7 cellular contexts compared by ENCODE assay signal in the genomic region with DNA sequence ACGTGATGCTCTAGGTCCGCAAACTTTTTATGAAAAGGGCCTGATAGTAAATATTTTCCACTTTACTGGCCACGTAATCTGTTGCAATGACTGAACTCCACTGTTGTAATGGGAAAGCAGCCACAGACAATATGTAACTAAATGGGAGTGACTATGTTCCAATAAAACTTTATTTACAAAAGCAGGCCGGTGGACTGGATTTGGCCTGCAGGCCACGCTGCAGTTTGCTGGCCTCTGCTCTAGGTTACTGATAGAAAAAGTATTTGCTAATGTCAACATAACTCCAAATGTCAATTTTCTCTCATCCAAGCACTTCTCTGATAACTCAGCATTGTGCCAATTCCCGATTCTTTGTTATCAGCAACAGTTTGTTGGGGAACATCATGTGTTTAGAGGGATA.
A peak's percentile ranks its signal among the peaks of the same experiment; 100 is the strongest.
DNase-seq lines count a peak whose midpoint lies in the region; ATAC-seq, FAIRE-seq and TF ChIP-seq lines count a peak whose summit lies in the region.
"Not testable (repeated sequence)": the region's sequence is repeated elsewhere in the genome, so short reads cannot be mapped to it uniquely, and the experiment has no call there.

No MANE protein-coding gene starts in this region.

- 61% methylated on average over 6 of the region's 6 CpGs for WGBS in K562 (ENCODE audit: insufficient coverage, low coverage, missing lambda C conversion rate)
- WGBS in heart right ventricle, 2 donors: 58 to 71% methylated on average over 6 of the region's 6 CpGs
- 41% methylated on average over 6 of the region's 6 CpGs for WGBS in right lobe of liver (ENCODE audit: insufficient coverage, low coverage, low lambda C conversion rate, missing lambda C conversion rate)
- WGBS in prostate gland: 55% methylated on average over 6 of the region's 6 CpGs
- WGBS in transverse colon (ENCODE audit: low coverage in 1 of 2), 2 donors: 62 to 100% methylated on average over 3 to 6 of the region's 6 CpGs

- peak overlapping the region; percentile 49; the same call in 1 of the 3 replicates for H3K27ac ChIP-seq in K562 (ENCODE audit: extremely low read depth, low read depth, low read length)
- peak overlapping the region in 6 of 10 donors; percentile 3 to 85 (median 38) for H3K27ac ChIP-seq in heart right ventricle
- peak overlapping the region; percentile 4 to 64 (median 31) for H3K27ac ChIP-seq in right lobe of liver
- peak overlapping the region; percentile 37 to 47 for H3K27ac ChIP-seq in prostate gland
- peak overlapping the region; percentile 10 to 85 (median 21) for H3K27ac ChIP-seq in transverse colon

- not testable (repeated sequence) for H3K4me3 ChIP-seq in MG63, K562, heart right ventricle, right lobe of liver, prostate gland, transverse colon

- FAIRE-seq in H54 (lab: Jason Lieb, UNC): peak; percentile 20
- FAIRE-seq in K562 (lab: Jason Lieb, UNC): peak; percentile 35

- peak; percentile 38 to 67 for TF ChIP-seq RAD21 in K562 (CRISPR knock-in tag; conservative IDR thresholded peaks at IDR 0.05 in 1 of 2, IDR thresholded peaks at IDR 0.05 in 1 of 2)

- intact Hi-C loops in K562 (cut with micrococcal nuclease): loop anchor here (2.0 to 10.0 kb wide), 2 partner anchors 62 to 96 kb away; no protein-coding TSS in a partner anchor
- intact Hi-C loops in heart right ventricle (cut with DNase I): loop anchor here in 7 of 10 donors (5.0 to 10.0 kb wide), 2 partner anchors 58 to 86 kb away; no protein-coding TSS in a partner anchor
- intact Hi-C loops in right lobe of liver (cut with DNase I); transverse colon (cut with DNase I; ENCODE audit: low total_unique reads): not testable (repeated sequence)
- intact Hi-C loops in prostate gland (cut with DNase I): loop anchor here (5.0 kb wide), 1 partner anchor 68 kb away; no protein-coding TSS in a partner anchor

- not testable (repeated sequence) for H3K9ac ChIP-seq in K562 (ENCODE audit: insufficient read depth in 1 of 2, low read depth in 2 of 2, low read length in 2 of 2)

- not testable (repeated sequence) for H3K4me1 ChIP-seq in K562 (replicated peaks in 1 of 2; ENCODE audit: control insufficient read depth in 2 of 2, insufficient read depth in 2 of 2, low read length in 2 of 2); right lobe of liver; prostate gland (replicated peaks); transverse colon
- H3K4me1 ChIP-seq in heart right ventricle: peaks cover 0 to 41% (median 21%) of the 10 kb centered on the region in 9 donors

- peak in 1 of 3 experiments; percentile 42; a peak in 3 of 6 replicates for TF ChIP-seq CTCF in K562 (IDR thresholded peaks at IDR 0.05 in 2 of 3, conservative IDR thresholded peaks at IDR 0.05 in 1 of 3; ENCODE audit: insufficient read depth in 2 of 3, low read depth in 1 of 3, low read length in 3 of 3)
- peak in 1 of 9 donors; percentile 26 for TF ChIP-seq CTCF in heart right ventricle (IDR thresholded peaks at IDR 0.05)
- TF ChIP-seq CTCF in right lobe of liver (IDR thresholded peaks at IDR 0.05): peak in 3 of 4 donors; percentile 13 to 33 (median 20)
- not testable (repeated sequence) for TF ChIP-seq CTCF in prostate gland (IDR thresholded peaks at IDR 0.05); transverse colon (IDR thresholded peaks at IDR 0.05)

- POLR2A ChIA-PET in K562 (lab: Yijun Ruan, JAX): interaction anchor here (0.9 to 1.1 kb wide), 2 partner anchors 8 to 18 kb away, joined by 3 read pairs; no protein-coding TSS in a partner anchor

- BruUV-seq in K562 (replicated peaks; lab: Mats Ljungman, UMichigan): not testable (repeated sequence)

- H3K36me3 ChIP-seq in MG63; K562 (ENCODE audit: control insufficient read depth, insufficient read depth, low read length); right lobe of liver; prostate gland; transverse colon: not testable (repeated sequence)
- H3K36me3 ChIP-seq in heart right ventricle: peaks cover 0 to 61% (median 3%) of the 10 kb centered on the region in 9 donors

- TF ChIP-seq POLR2A in H54 (IDR thresholded peaks at IDR 0.05; ENCODE audit: low read depth, low read length); K562 (conservative IDR thresholded peaks at IDR 0.05); right lobe of liver (IDR thresholded peaks at IDR 0.05); prostate gland (IDR thresholded peaks at IDR 0.05); transverse colon (IDR thresholded peaks at IDR 0.05): not testable (repeated sequence)

- ATAC-seq in K562 (peak; percentile 72), right lobe of liver (peak; percentile 58 to 67 (median 66))
- not testable (repeated sequence) for ATAC-seq in heart right ventricle

- in situ Hi-C loops in K562 (cut with MboI): loop anchor here (5.0 kb wide), 1 partner anchor 58 kb away; no protein-coding TSS in a partner anchor
- in situ Hi-C loops in transverse colon (cut with MboI; ENCODE audit: low pct_ligation_motif_present in 1 of 4, low pct_unique_long_range_greater_than_20kb in 1 of 4, low sequenced_read_pairs in 3 of 4): not testable (repeated sequence)

- DNase-seq in H54 (ENCODE audit: insufficient read length, low spot score); heart right ventricle; transverse colon: not testable (repeated sequence)
- DNase-seq in MG63: peak; percentile 22
- peak in 1 of 4 experiments; percentile 35 for DNase-seq in K562 (ENCODE audit: extremely low read depth in 1 of 4, low spot score in 3 of 4)
- DNase-seq in right lobe of liver: peak in 1 of 3 donors; percentile 30
- DNase-seq in prostate gland (ENCODE audit: low spot score): peak; percentile 41

- not testable (repeated sequence) for H3K79me2 ChIP-seq in K562 (ENCODE audit: control insufficient read depth, insufficient read depth, low read length)

- peak overlapping the region; percentile 40; the same call in 1 of the 2 replicates for H3K4me2 ChIP-seq in K562 (ENCODE audit: insufficient read depth, low read length)

- peak overlapping the region; percentile 14; the same call in 1 of the 2 replicates for H2AFZ ChIP-seq in K562 (ENCODE audit: low read depth, low read length)

- not testable (repeated sequence) for H4K20me1 ChIP-seq in K562 (replicated peaks; ENCODE audit: control insufficient read depth, insufficient read depth, low read length)

- not testable (repeated sequence) for TF ChIP-seq EP300 in K562 (IDR thresholded peaks at IDR 0.05; ENCODE audit: low read length); transverse colon (IDR thresholded peaks at IDR 0.05; ENCODE audit: low read depth)

- not testable (repeated sequence) for H3K9me1 ChIP-seq in K562 (ENCODE audit: control insufficient read depth, insufficient read depth, low read length)

- CTCF ChIA-PET in K562 (lab: Yijun Ruan, JAX; ENCODE audit: low intra/inter-chr PET ratio): interaction anchor here (1.9 kb wide), 1 partner anchor 63 kb away, joined by 4 read pairs; no protein-coding TSS in a partner anchor

- H3K27me3 ChIP-seq in MG63; K562 (ENCODE audit: control insufficient read depth in 2 of 2, insufficient read depth in 2 of 2, low read length in 2 of 2); heart right ventricle; right lobe of liver; prostate gland (replicated peaks; ENCODE audit: insufficient read depth); transverse colon: not testable (repeated sequence)

- H3K9me3 ChIP-seq in MG63; K562 (replicated peaks; ENCODE audit: control insufficient read depth, insufficient read depth, low read depth, low read length); heart right ventricle; right lobe of liver; prostate gland; transverse colon: not testable (repeated sequence)

TF ChIP-seq in K562, 482 proteins besides CTCF, POLR2A, EP300 and RAD21 (continues in another document):
- TF ChIP-seq MYC (IDR thresholded peaks at IDR 0.05; ENCODE audit: low read depth, low read length) (0 out of 2 replicates have a peak, but pooled peaks have one; percentile 33), CBFA2T3 (IDR thresholded peaks at IDR 0.05) (peak; percentile 57; the same call in 1 of the 2 replicates), ATF1 (tag; IDR thresholded peaks at IDR 0.05) (peak; percentile 14; the same call in 1 of the 2 replicates), ETV5 (CRISPR knock-in tag; IDR thresholded peaks at IDR 0.05; ENCODE audit: low read depth) (peak; percentile 35; the same call in 1 of the 2 replicates)
- TF ChIP-seq MYC (CRISPR knock-in tag; IDR thresholded peaks at IDR 0.05; ENCODE audit: borderline replicate concordance, low read depth); ATF1 (CRISPR knock-in tag; IDR thresholded peaks at IDR 0.05): not testable (repeated sequence)
- TF ChIP-seq, protein P1, sequence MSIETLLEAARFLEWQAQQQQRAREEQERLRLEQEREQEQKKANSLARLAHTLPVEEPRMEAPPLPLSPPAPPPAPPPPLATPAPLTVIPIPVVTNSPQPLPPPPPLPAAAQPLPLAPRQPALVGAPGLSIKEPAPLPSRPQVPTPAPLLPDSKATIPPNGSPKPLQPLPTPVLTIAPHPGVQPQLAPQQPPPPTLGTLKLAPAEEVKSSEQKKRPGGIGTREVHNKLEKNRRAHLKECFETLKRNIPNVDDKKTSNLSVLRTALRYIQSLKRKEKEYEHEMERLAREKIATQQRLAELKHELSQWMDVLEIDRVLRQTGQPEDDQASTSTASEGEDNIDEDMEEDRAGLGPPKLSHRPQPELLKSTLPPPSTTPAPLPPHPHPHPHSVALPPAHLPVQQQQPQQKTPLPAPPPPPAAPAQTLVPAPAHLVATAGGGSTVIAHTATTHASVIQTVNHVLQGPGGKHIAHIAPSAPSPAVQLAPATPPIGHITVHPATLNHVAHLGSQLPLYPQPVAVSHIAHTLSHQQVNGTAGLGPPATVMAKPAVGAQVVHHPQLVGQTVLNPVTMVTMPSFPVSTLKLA (conservative IDR thresholded peaks at IDR 0.05): peak in 1 of 2 experiments; percentile 18; a peak in 1 of 4 replicates
